ENCODE assay signal across 11 cellular contexts in genomic region chr10:80540644-80541143, GRCh38. TPM values are rescaled to one million over a fixed set of nuclear protein-coding genes. Genes with fewer than 3 reads are reported as not detected.
A peak's percentile ranks its signal among the peaks of the same experiment; 100 is the strongest.
DNase-seq lines count a peak whose midpoint lies in the region; ATAC-seq and TF ChIP-seq lines count a peak whose summit lies in the region.
"Had no signal": no experiment of that assay in that cellular context is flagged by ENCODE, and none has a peak within 500 bp of the region (broad histone marks: within the 10 kb centered on the region; RNA-seq: fewer than 3 reads in every experiment).

No MANE protein-coding gene starts in this region.

- H3K27ac Mint-ChIP-seq in activated naive CD8-positive, alpha-beta T cell treated with anti-CD3 and anti-CD28 coated beads, Interleukin-2, amount 50 U/mL, for 24 hours, result peak overlapping the region; percentile 41
- H3K27ac Mint-ChIP-seq in activated naive CD8-positive, alpha-beta T cell treated with anti-CD3 and anti-CD28 coated beads for 36 hours, result no peak overlapping the region
- H3K27ac Mint-ChIP-seq in activated T-helper 2 cell treated with anti-CD3 and anti-CD28 coated beads, Interferon-gamma antibody, Interleukin-2, Interleukin-4, amounts not matched to agents 10 μg/mL and 5 μg/mL and 100 μg/mL, durations not matched to agents 14 hours and 24 hours and 36 hours, result no peak overlapping the region

- H3K9me3 ChIP-seq in thyroid gland, result no peaks in the 10 kb centered on the region
- H3K9me3 ChIP-seq in testis, result no peaks in the 10 kb centered on the region
- H3K9me3 ChIP-seq: HAP-1 had no signal

- H3K27me3 ChIP-seq in thyroid gland (no peaks in the 10 kb centered on the region), testis (no peaks in the 10 kb centered on the region)

- no peak for DNase-seq in activated naive CD8-positive, alpha-beta T cell treated with anti-CD3 and anti-CD28 coated beads, Interleukin-2, amount 50 U/mL, for 24 hours
- DNase-seq in activated naive CD8-positive, alpha-beta T cell treated with anti-CD3 and anti-CD28 coated beads for 36 hours, result no peak
- DNase-seq in activated T-helper 2 cell treated with anti-CD3 and anti-CD28 coated beads, Interferon-gamma antibody, Interleukin-2, Interleukin-4, amounts not matched to agents 10 μg/mL and 5 μg/mL and 100 μg/mL, durations not matched to agents 14 hours and 24 hours and 36 hours (ENCODE audit: low spot score), result peak; percentile 7
- DNase-seq in thyroid gland, result no peak
- no peak for DNase-seq in amygdala (lab: John Stamatoyannopoulos, UW)
- no peak for DNase-seq in NCI-H2107 treated with DMSO at 0.1 percent for 48 hours (lab: John Stamatoyannopoulos, UW; ENCODE audit: unreplicated experiment)
- no peak for DNase-seq in testis
- DNase-seq: activated gamma-delta T cell had no signal

- intact Hi-C loops in activated T-helper 2 cell treated with anti-CD3 and anti-CD28 coated beads, Interferon-gamma antibody, Interleukin-2, Interleukin-4, amounts not matched to agents 10 μg/mL and 5 μg/mL and 100 μg/mL, durations not matched to agents 14 hours and 24 hours and 36 hours (cut with micrococcal nuclease), result no loop called here
- intact Hi-C loops in thyroid gland (cut with DNase I) (no loop called here), testis (cut with DNase I; ENCODE audit: low total_unique reads) (no loop called here)

- no peak overlapping the region for H3K4me3 ChIP-seq in thyroid gland (replicated peaks in 1 of 3)
- no peak overlapping the region for H3K4me3 ChIP-seq in testis
- H3K4me3 ChIP-seq: HAP-1 had no signal

- H3K27me3 Mint-ChIP-seq in activated naive CD8-positive, alpha-beta T cell treated with anti-CD3 and anti-CD28 coated beads, Interleukin-2, amount 50 U/mL, for 24 hours, result peaks cover 2% of the 10 kb centered on the region
- no peaks in the 10 kb centered on the region for H3K27me3 Mint-ChIP-seq in activated naive CD8-positive, alpha-beta T cell treated with anti-CD3 and anti-CD28 coated beads for 36 hours
- peaks cover 7% of the 10 kb centered on the region for H3K27me3 Mint-ChIP-seq in activated T-helper 2 cell treated with anti-CD3 and anti-CD28 coated beads, Interferon-gamma antibody, Interleukin-2, Interleukin-4, amounts not matched to agents 10 μg/mL and 5 μg/mL and 100 μg/mL, durations not matched to agents 14 hours and 24 hours and 36 hours (ENCODE audit: low read depth)

- 66 to 70% methylated on average over 13 of the region's 13 CpGs for WGBS in thyroid gland, 2 donors
- 82 to 85% methylated on average over 13 of the region's 13 CpGs for WGBS in testis, 2 donors

- H3K27ac ChIP-seq in thyroid gland, result peak overlapping the region in 2 of 3 donors; percentile 26 to 56
- no peak overlapping the region for H3K27ac ChIP-seq in testis

- ATAC-seq in activated naive CD8-positive, alpha-beta T cell treated with anti-CD3 and anti-CD28 coated beads, Interleukin-2, amount 50 U/mL, for 24 hours, result no peak
- ATAC-seq in HG02938 (IDR thresholded peaks at IDR 0.05; ENCODE audit: unreplicated experiment), result peak; percentile 48

- peaks cover 28% of the 10 kb centered on the region for H3K4me1 Mint-ChIP-seq in activated naive CD8-positive, alpha-beta T cell treated with anti-CD3 and anti-CD28 coated beads, Interleukin-2, amount 50 U/mL, for 24 hours
- H3K4me1 Mint-ChIP-seq in activated naive CD8-positive, alpha-beta T cell treated with anti-CD3 and anti-CD28 coated beads for 36 hours, result peaks cover 17% of the 10 kb centered on the region
- H3K4me1 Mint-ChIP-seq in activated T-helper 2 cell treated with anti-CD3 and anti-CD28 coated beads, Interferon-gamma antibody, Interleukin-2, Interleukin-4, amounts not matched to agents 10 μg/mL and 5 μg/mL and 100 μg/mL, durations not matched to agents 14 hours and 24 hours and 36 hours (ENCODE audit: low read depth), result peaks cover 16% of the 10 kb centered on the region

- no peaks in the 10 kb centered on the region for H3K36me3 ChIP-seq in thyroid gland
- no peaks in the 10 kb centered on the region for H3K36me3 ChIP-seq in testis (ENCODE audit: low read depth, missing control alignments)
- H3K36me3 ChIP-seq: HAP-1 had no signal

- H3K9me3 Mint-ChIP-seq in activated naive CD8-positive, alpha-beta T cell treated with anti-CD3 and anti-CD28 coated beads, Interleukin-2, amount 50 U/mL, for 24 hours, result no peaks in the 10 kb centered on the region
- no peaks in the 10 kb centered on the region for H3K9me3 Mint-ChIP-seq in activated naive CD8-positive, alpha-beta T cell treated with anti-CD3 and anti-CD28 coated beads for 36 hours
- no peaks in the 10 kb centered on the region for H3K9me3 Mint-ChIP-seq in activated T-helper 2 cell treated with anti-CD3 and anti-CD28 coated beads, Interferon-gamma antibody, Interleukin-2, Interleukin-4, amounts not matched to agents 10 μg/mL and 5 μg/mL and 100 μg/mL, durations not matched to agents 14 hours and 24 hours and 36 hours

- TF ChIP-seq CTCF in thyroid gland (IDR thresholded peaks at IDR 0.05) (no peak), testis (IDR thresholded peaks at IDR 0.05) (no peak)

- H3K36me3 Mint-ChIP-seq in activated naive CD8-positive, alpha-beta T cell treated with anti-CD3 and anti-CD28 coated beads, Interleukin-2, amount 50 U/mL, for 24 hours (ENCODE audit: low read depth), result no peaks in the 10 kb centered on the region
- peaks cover 3% of the 10 kb centered on the region for H3K36me3 Mint-ChIP-seq in activated naive CD8-positive, alpha-beta T cell treated with anti-CD3 and anti-CD28 coated beads for 36 hours
- H3K36me3 Mint-ChIP-seq in activated T-helper 2 cell treated with anti-CD3 and anti-CD28 coated beads, Interferon-gamma antibody, Interleukin-2, Interleukin-4, amounts not matched to agents 10 μg/mL and 5 μg/mL and 100 μg/mL, durations not matched to agents 14 hours and 24 hours and 36 hours (ENCODE audit: low read depth), result no peaks in the 10 kb centered on the region

- H3K4me1 ChIP-seq in thyroid gland (peaks cover 4 to 8% of the 10 kb centered on the region in 2 donors), testis (no peaks in the 10 kb centered on the region)
- H3K4me1 ChIP-seq: HAP-1 had no signal

- no peak overlapping the region for H3K4me3 Mint-ChIP-seq in activated naive CD8-positive, alpha-beta T cell treated with anti-CD3 and anti-CD28 coated beads, Interleukin-2, amount 50 U/mL, for 24 hours
- no peak overlapping the region for H3K4me3 Mint-ChIP-seq in activated naive CD8-positive, alpha-beta T cell treated with anti-CD3 and anti-CD28 coated beads for 36 hours
- H3K4me3 Mint-ChIP-seq in activated T-helper 2 cell treated with anti-CD3 and anti-CD28 coated beads, Interferon-gamma antibody, Interleukin-2, Interleukin-4, amounts not matched to agents 10 μg/mL and 5 μg/mL and 100 μg/mL, durations not matched to agents 14 hours and 24 hours and 36 hours (ENCODE audit: low read depth), result no peak overlapping the region

- no peak for TF ChIP-seq POLR2A in thyroid gland (IDR thresholded peaks at IDR 0.05)
- TF ChIP-seq POLR2A in testis (IDR thresholded peaks at IDR 0.05), result no peak

RNA-seq across cellular contexts. Expression of gene SH2D4B, which starts 3.0 kb away (rescaled TPM):
- total RNA-seq in activated naive CD8-positive, alpha-beta T cell treated with anti-CD3 and anti-CD28 coated beads for 36 hours, result under 1 TPM; 0.08 to 0.18 TPM
- 0.05 TPM in 1 of 2 replicates, not detected in the other for total RNA-seq in activated T-helper 2 cell treated with anti-CD3 and anti-CD28 coated beads, Interferon-gamma antibody, Interleukin-2, Interleukin-4, amounts not matched to agents 10 μg/mL and 5 μg/mL and 100 μg/mL, durations not matched to agents 14 hours and 24 hours and 36 hours
- total RNA-seq in thyroid gland, result 1 to 10 TPM in 2 of 4 donors, not detected in 2; 1.1 to 1.6 TPM
- total RNA-seq in testis, result 1 to 10 TPM in 1 of 2 donors, under 1 TPM in 1; 0.55 to 1.1 TPM
- 0.22 TPM for polyA plus RNA-seq in testis (ENCODE audit: insufficient read depth, low read depth, low replicate concordance)
- total RNA-seq: pulmonary artery endothelial cell had no signal

Comparison
In these comparisons a context has a peak if more than half of its experiments do, and no peak if none do; other contexts are left out.
1. H3K27ac ChIP-seq: peak in thyroid gland (2 of 3); none in testis (0 of 2).